Comparison of ENCODE assay signal across 20 cellular contexts in genomic region chr15:33179874-33180273, GRCh38.
"Had no signal": no experiment of that assay in that cellular context is flagged by ENCODE, and none has a peak within 500 bp of the region (broad histone marks: within the 10 kb centered on the region; RNA-seq: fewer than 3 reads in every experiment).

No MANE protein-coding gene starts in this region.

- H3K9me3 ChIP-seq: heart left ventricle, ovary, right atrium auricular region, sigmoid colon, stomach, thoracic aorta, transverse colon had no signal

- H3K4me1 ChIP-seq: heart left ventricle, right atrium auricular region, sigmoid colon, stomach, transverse colon had no signal

- ATAC-seq: esophagus mucosa; heart left ventricle; stimulated activated naive B cell treated with anti-CD40 and anti-IgM and Interleukin-4, amounts not matched to agents 10 μg/mL and 1 μg/mL and 100 μg/mL, for 72 hours had no signal

- H3K4me3 Mint-ChIP-seq: naive B cell; nephron; stimulated activated naive B cell treated with anti-CD40 and anti-IgM and Interleukin-4, amounts not matched to agents 10 μg/mL and 1 μg/mL and 100 μg/mL, for 72 hours had no signal

- H3K27me3 ChIP-seq: heart left ventricle, ovary, right atrium auricular region, sigmoid colon, stomach, transverse colon had no signal

- H3K27me3 Mint-ChIP-seq: stimulated activated naive B cell treated with anti-CD40 and anti-IgM and Interleukin-4, amounts not matched to agents 10 μg/mL and 1 μg/mL and 100 μg/mL, for 72 hours had no signal

- H3K9me3 Mint-ChIP-seq: nephron; stimulated activated naive B cell treated with anti-CD40 and anti-IgM and Interleukin-4, amounts not matched to agents 10 μg/mL and 1 μg/mL and 100 μg/mL, for 72 hours had no signal

- H3K4me1 Mint-ChIP-seq: naive B cell, nephron had no signal

- H3K27ac Mint-ChIP-seq: naive B cell; nephron; stimulated activated naive B cell treated with anti-CD40 and anti-IgM and Interleukin-4, amounts not matched to agents 10 μg/mL and 1 μg/mL and 100 μg/mL, for 72 hours had no signal

- H3K27ac ChIP-seq: coronary artery, heart left ventricle, ovary, right atrium auricular region, sigmoid colon, skin epidermis, stomach, thoracic aorta, transverse colon had no signal

- H3K36me3 ChIP-seq: heart left ventricle, ovary, right atrium auricular region, sigmoid colon, stomach, thoracic aorta, transverse colon had no signal

- DNase-seq: effector CD4-positive, alpha-beta T cell; heart left ventricle; hypothalamus; kidney glomerular epithelial cell; mesendoderm; naive B cell; ovary; sigmoid colon; stimulated activated CD4-positive, alpha-beta T cell treated with anti-CD3 and anti-CD28 coated beads, Interleukin-2, amount 100 ng/mL, for 24 hours; stimulated activated CD4-positive, alpha-beta T cell treated with anti-CD3 and anti-CD28 coated beads, Interleukin-4, amount 100 ng/mL, for 4 hours; stimulated activated naive B cell treated with anti-CD40 and anti-IgM and Interleukin-4, amounts not matched to agents 10 μg/mL and 1 μg/mL and 100 μg/mL, for 72 hours; stomach; substantia nigra; transverse colon had no signal

- H3K36me3 Mint-ChIP-seq: stimulated activated naive B cell treated with anti-CD40 and anti-IgM and Interleukin-4, amounts not matched to agents 10 μg/mL and 1 μg/mL and 100 μg/mL, for 72 hours had no signal

- H3K4me3 ChIP-seq: coronary artery, heart left ventricle, ovary, right atrium auricular region, sigmoid colon, skin epidermis, stomach, thoracic aorta, transverse colon had no signal
